18 cellular contexts compared by ENCODE assay signal in the genomic region with DNA sequence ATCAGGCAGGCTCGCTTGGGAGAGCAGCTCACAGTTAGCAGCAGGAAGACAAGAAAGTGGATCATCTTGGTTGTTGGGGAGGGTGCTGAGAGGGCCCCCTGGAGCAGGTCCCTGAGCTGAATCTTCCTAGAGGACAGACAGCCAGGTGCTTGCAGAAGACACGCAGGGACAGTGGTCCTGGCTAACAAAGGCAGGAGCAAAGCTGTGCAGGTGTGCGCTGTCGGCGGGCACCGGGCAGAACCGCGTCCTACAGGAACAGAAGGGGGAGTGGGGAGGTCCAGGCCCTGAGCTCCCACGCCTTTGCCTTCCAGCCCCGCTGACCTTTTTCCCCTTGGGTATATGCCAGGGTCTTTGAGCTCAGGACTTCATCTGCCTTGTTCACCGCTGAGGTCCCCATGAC. TPM values are rescaled to one million over a fixed set of nuclear protein-coding genes. Genes with fewer than 3 reads are reported as not detected.
A peak's percentile ranks its signal among the peaks of the same experiment; 100 is the strongest.
DNase-seq lines count a peak whose midpoint lies in the region; ATAC-seq, FAIRE-seq and TF ChIP-seq lines count a peak whose summit lies in the region.
"Had no signal": no experiment of that assay in that cellular context is flagged by ENCODE, and none has a peak within 500 bp of the region (broad histone marks: within the 10 kb centered on the region; RNA-seq: fewer than 3 reads in every experiment).

No MANE protein-coding gene starts in this region.

- FAIRE-seq in H54 (lab: Jason Lieb, UNC), result no peak

- no peak for TF ChIP-seq CTCF in CD14-positive monocyte (IDR thresholded peaks at IDR 0.05)
- no peak for TF ChIP-seq CTCF in nephron progenitor cell (IDR thresholded peaks at IDR 0.05)

- peaks cover 22% of the 10 kb centered on the region for H3K4me1 Mint-ChIP-seq in T-helper 1 cell treated with Interleukin-12 subunit alpha and Interleukin-12 subunit beta and Interleukin-4 antibody, amounts not matched to agents 30 μg/mL and 1 μg/mL, for 36 hours (ENCODE audit: low read depth)
- H3K4me1 Mint-ChIP-seq in CD14-positive monocyte (peaks cover 20% of the 10 kb centered on the region), nephron progenitor cell (peaks cover 68% of the 10 kb centered on the region)
- peaks cover 5% of the 10 kb centered on the region for H3K4me1 Mint-ChIP-seq in activated T-helper 17 cell treated with anti-CD3 and anti-CD28 coated beads, Interleukin-2, amount 50 U/mL, for 72 hours

- TF ChIP-seq POLR2A in H54 (IDR thresholded peaks at IDR 0.05; ENCODE audit: low read depth, low read length), result no peak

- no peaks in the 10 kb centered on the region for H3K9me3 Mint-ChIP-seq in T-helper 1 cell treated with Interleukin-12 subunit alpha and Interleukin-12 subunit beta and Interleukin-4 antibody, amounts not matched to agents 30 μg/mL and 1 μg/mL, for 36 hours
- peaks cover 0 to 2% (median 0%) of the 10 kb centered on the region in 7 donors for H3K9me3 Mint-ChIP-seq in CD14-positive monocyte
- no peaks in the 10 kb centered on the region for H3K9me3 Mint-ChIP-seq in activated T-helper 17 cell treated with anti-CD3 and anti-CD28 coated beads, Interleukin-2, amount 50 U/mL, for 72 hours
- H3K9me3 Mint-ChIP-seq in nephron progenitor cell, result no peaks in the 10 kb centered on the region
- H3K9me3 Mint-ChIP-seq: activated naive CD4-positive, alpha-beta T cell treated with anti-CD3 and anti-CD28 coated beads for 36 hours; GM23338 had no signal

- DNase-seq in T-helper 1 cell (no peak), CD14-positive monocyte (ENCODE audit: low spot score) (no peak), nephron progenitor cell (no peak), Kasumi-1 (lab: John Stamatoyannopoulos, UW) (no peak), H54 (ENCODE audit: insufficient read length, low spot score) (no peak)
- no peak for DNase-seq in activated CD8-positive, alpha-beta memory T cell treated with anti-CD3 and anti-CD28 coated beads, Interleukin-2, amount 50 U/mL, for 48 hours
- DNase-seq: activated naive CD4-positive, alpha-beta T cell treated with anti-CD3 and anti-CD28 coated beads for 36 hours; brain microvascular endothelial cell; cortex of kidney; NCI-H1436 treated with DMSO at 0.1 percent for 48 hours; ovary; SHP77 treated with DMSO at 0.1 percent for 48 hours; stimulated activated CD4-positive, alpha-beta T cell treated with anti-CD3 and anti-CD28 coated beads, Interleukin-1b, Interleukin-23, amount 100 ng/mL, for 48 hours; T-helper 2 cell; upper lobe of left lung had no signal

- H3K27me3 Mint-ChIP-seq in T-helper 1 cell treated with Interleukin-12 subunit alpha and Interleukin-12 subunit beta and Interleukin-4 antibody, amounts not matched to agents 30 μg/mL and 1 μg/mL, for 36 hours (ENCODE audit: low read depth), result no peaks in the 10 kb centered on the region
- H3K27me3 Mint-ChIP-seq in CD14-positive monocyte (ENCODE audit: low read depth in 3 of 3) (peaks cover 0 to 2% (median 0%) of the 10 kb centered on the region in 3 donors), nephron progenitor cell (ENCODE audit: low read depth, poor library complexity) (no peaks in the 10 kb centered on the region)
- H3K27me3 Mint-ChIP-seq in activated T-helper 17 cell treated with anti-CD3 and anti-CD28 coated beads, Interleukin-2, amount 50 U/mL, for 72 hours, result no peaks in the 10 kb centered on the region

- ATAC-seq in activated T-helper 17 cell treated with anti-CD3 and anti-CD28 coated beads, Interleukin-2, amount 50 U/mL, for 72 hours (replicated peaks), result no peak

- intact Hi-C loops in CD14-positive monocyte (cut with micrococcal nuclease), result loop anchor here in 1 of 2 donors (10.0 kb wide), 1 partner anchor 181 kb away; no protein-coding TSS in a partner anchor

- no peak overlapping the region for H3K27ac Mint-ChIP-seq in T-helper 1 cell treated with Interleukin-12 subunit alpha and Interleukin-12 subunit beta and Interleukin-4 antibody, amounts not matched to agents 30 μg/mL and 1 μg/mL, for 36 hours
- peak overlapping the region in 5 of 7 donors; percentile 7 to 85 (median 81) for H3K27ac Mint-ChIP-seq in CD14-positive monocyte
- H3K27ac Mint-ChIP-seq in activated T-helper 17 cell treated with anti-CD3 and anti-CD28 coated beads, Interleukin-2, amount 50 U/mL, for 72 hours, result no peak overlapping the region
- H3K27ac Mint-ChIP-seq in nephron progenitor cell, result peak overlapping the region; percentile 62
- H3K27ac Mint-ChIP-seq: activated naive CD4-positive, alpha-beta T cell treated with anti-CD3 and anti-CD28 coated beads for 36 hours had no signal

- peak overlapping the region; percentile 46 for H3K4me3 Mint-ChIP-seq in T-helper 1 cell treated with Interleukin-12 subunit alpha and Interleukin-12 subunit beta and Interleukin-4 antibody, amounts not matched to agents 30 μg/mL and 1 μg/mL, for 36 hours
- H3K4me3 Mint-ChIP-seq in CD14-positive monocyte (no peak overlapping the region), nephron progenitor cell (no peak overlapping the region)
- peak overlapping the region; percentile 93 for H3K4me3 Mint-ChIP-seq in activated T-helper 17 cell treated with anti-CD3 and anti-CD28 coated beads, Interleukin-2, amount 50 U/mL, for 72 hours
- H3K4me3 Mint-ChIP-seq: activated naive CD4-positive, alpha-beta T cell treated with anti-CD3 and anti-CD28 coated beads for 36 hours; GM23338 had no signal

- H3K36me3 Mint-ChIP-seq in T-helper 1 cell treated with Interleukin-12 subunit alpha and Interleukin-12 subunit beta and Interleukin-4 antibody, amounts not matched to agents 30 μg/mL and 1 μg/mL, for 36 hours (ENCODE audit: low read depth), result peaks cover 46% of the 10 kb centered on the region
- peaks cover 73 to 89% of the 10 kb centered on the region in 2 donors for H3K36me3 Mint-ChIP-seq in CD14-positive monocyte
- H3K36me3 Mint-ChIP-seq in activated T-helper 17 cell treated with anti-CD3 and anti-CD28 coated beads, Interleukin-2, amount 50 U/mL, for 72 hours (ENCODE audit: low read depth), result peaks cover 89% of the 10 kb centered on the region
- H3K36me3 Mint-ChIP-seq in nephron progenitor cell (ENCODE audit: low read depth), result peaks cover 83% of the 10 kb centered on the region

RNA-seq across cellular contexts. Expression of a gene that starts 30.1 kb away (rescaled TPM):
- polyA plus RNA-seq in CD14-positive monocyte, result 10 to 100 TPM; 13.4 to 17.9 TPM
- 10 to 100 TPM; 50.2 to 66.1 TPM for total RNA-seq in activated T-helper 17 cell treated with anti-CD3 and anti-CD28 coated beads, Interleukin-2, amount 50 U/mL, for 72 hours

RNA-seq across cellular contexts. Expression of a gene that starts 38.8 kb away (rescaled TPM):
- 10 to 100 TPM; 62.5 to 70.0 TPM for polyA plus RNA-seq in CD14-positive monocyte
- 10 to 100 TPM; 31.7 to 57.2 TPM for total RNA-seq in activated T-helper 17 cell treated with anti-CD3 and anti-CD28 coated beads, Interleukin-2, amount 50 U/mL, for 72 hours

Comparison
In these comparisons a context has a peak if more than half of its experiments do, and no peak if none do; other contexts are left out.
1. H3K27ac Mint-ChIP-seq: peak in CD14-positive monocyte (5 of 7) and nephron progenitor cell (single experiment); none in T-helper 1 cell treated with Interleukin-12 subunit alpha and Interleukin-12 subunit beta and Interleukin-4 antibody, amounts not matched to agents 30 μg/mL and 1 μg/mL, for 36 hours (single experiment) and activated T-helper 17 cell treated with anti-CD3 and anti-CD28 coated beads, Interleukin-2, amount 50 U/mL, for 72 hours (single experiment).
2. H3K4me3 Mint-ChIP-seq: peak in T-helper 1 cell treated with Interleukin-12 subunit alpha and Interleukin-12 subunit beta and Interleukin-4 antibody, amounts not matched to agents 30 μg/mL and 1 μg/mL, for 36 hours (single experiment) and activated T-helper 17 cell treated with anti-CD3 and anti-CD28 coated beads, Interleukin-2, amount 50 U/mL, for 72 hours (single experiment); none in CD14-positive monocyte (0 of 2) and nephron progenitor cell (single experiment).